ENCODE assay signal across 9 cellular contexts in genomic region chr4:80036949-80037348, GRCh38. TPM values are rescaled to one million over a fixed set of nuclear protein-coding genes. Genes with fewer than 3 reads are reported as not detected.
A peak's percentile ranks its signal among the peaks of the same experiment; 100 is the strongest.
DNase-seq lines count a peak whose midpoint lies in the region; ATAC-seq and TF ChIP-seq lines count a peak whose summit lies in the region.
"Had no signal": no experiment of that assay in that cellular context is flagged by ENCODE, and none has a peak within 500 bp of the region (broad histone marks: within the 10 kb centered on the region; RNA-seq: fewer than 3 reads in every experiment).

No MANE protein-coding gene starts in this region.

- H3K4me1 ChIP-seq in stomach = peaks cover 0 to 41% (median 23%) of the 10 kb centered on the region in 4 donors

- H3K27ac ChIP-seq in stomach = peak overlapping the region in 4 of 5 donors; percentile 54 to 85 (median 77)
- H3K27ac ChIP-seq: 22Rv1 had no signal

- no peak overlapping the region for H3K4me3 Mint-ChIP-seq in activated naive CD8-positive, alpha-beta T cell treated with anti-CD3 and anti-CD28 coated beads for 36 hours

- peaks cover 8% of the 10 kb centered on the region for H3K4me1 Mint-ChIP-seq in activated naive CD8-positive, alpha-beta T cell treated with anti-CD3 and anti-CD28 coated beads for 36 hours

- no peak overlapping the region for H3K4me3 ChIP-seq in stomach

- WGBS in stomach, 5 donors = 44 to 81% (median 64%) methylated on average over 1 of the region's 1 CpG

- DNase-seq in DMS53 (lab: John Stamatoyannopoulos, UW) (peak; percentile 1), DMS53 treated with DMSO at 0.1 percent for 48 hours (lab: John Stamatoyannopoulos, UW; ENCODE audit: unreplicated experiment) (no peak), hepatic stellate cell (ENCODE audit: low spot score) (peak; percentile 32), stomach (no peak), CD1c-positive myeloid dendritic cell (ENCODE audit: extremely low spot score) (no peak)
- no peak for DNase-seq in activated naive CD8-positive, alpha-beta T cell treated with anti-CD3 and anti-CD28 coated beads for 36 hours

- TF ChIP-seq EP300 in stomach (IDR thresholded peaks at IDR 0.05) = no peak

- no peaks in the 10 kb centered on the region for H3K9me3 ChIP-seq in stomach

- no peak for TF ChIP-seq POLR2A in stomach (IDR thresholded peaks at IDR 0.05)

- H3K27ac Mint-ChIP-seq in activated naive CD8-positive, alpha-beta T cell treated with anti-CD3 and anti-CD28 coated beads for 36 hours = peak overlapping the region; percentile 70

- peaks cover 0 to 18% (median 11%) of the 10 kb centered on the region in 4 donors for H3K36me3 ChIP-seq in stomach

- H3K9me3 Mint-ChIP-seq in activated naive CD8-positive, alpha-beta T cell treated with anti-CD3 and anti-CD28 coated beads for 36 hours = no peaks in the 10 kb centered on the region

- no peaks in the 10 kb centered on the region for H3K27me3 Mint-ChIP-seq in activated naive CD8-positive, alpha-beta T cell treated with anti-CD3 and anti-CD28 coated beads for 36 hours

- H3K27me3 ChIP-seq in stomach = no peaks in the 10 kb centered on the region

- intact Hi-C loops in stomach (cut with DNase I; ENCODE audit: low total_unique reads) = no loop called here

- H3K36me3 Mint-ChIP-seq in activated naive CD8-positive, alpha-beta T cell treated with anti-CD3 and anti-CD28 coated beads for 36 hours = peaks cover 2% of the 10 kb centered on the region

- no peak for ATAC-seq in GM19324 (IDR thresholded peaks at IDR 0.05; ENCODE audit: low FRiP score, unreplicated experiment)
- ATAC-seq in GM19328 (IDR thresholded peaks at IDR 0.05; ENCODE audit: unreplicated experiment) = no peak

- no peak for TF ChIP-seq CTCF in stomach (IDR thresholded peaks at IDR 0.05)

RNA-seq across cellular contexts. Expression of gene ANTXR2, which starts 36.1 kb away (rescaled TPM):
- total RNA-seq in activated naive CD8-positive, alpha-beta T cell treated with anti-CD3 and anti-CD28 coated beads for 36 hours = 1 to 10 TPM; 1.5 to 2.0 TPM
- 100 to 1,000 TPM in 2 of 5 donors, 10 to 100 TPM in 3; 30.3 to 116 (median 69.2) TPM for total RNA-seq in stomach
- 10 to 100 TPM in 2 of 3 donors, 1 to 10 TPM in 1; 8.3 to 19.0 (median 10.5) TPM for polyA plus RNA-seq in stomach

Comparison
In these comparisons a context has a peak if more than half of its experiments do, and no peak if none do; other contexts are left out.
1. DNase-seq: peak in DMS53 (single experiment) and hepatic stellate cell (single experiment); none in DMS53 treated with DMSO at 0.1 percent for 48 hours (single experiment), activated naive CD8-positive, alpha-beta T cell treated with anti-CD3 and anti-CD28 coated beads for 36 hours (single experiment), stomach (single experiment) and CD1c-positive myeloid dendritic cell (single experiment).
2. RNA of gene ANTXR2, which starts 36.1 kb away (total RNA-seq): 30.3 to 116 TPM in stomach; 1.5 to 2.0 TPM in activated naive CD8-positive, alpha-beta T cell treated with anti-CD3 and anti-CD28 coated beads for 36 hours; every median in the first group is over 10 times any median in the second.